In genomic region chrX:71540801-71541545, GRCh38 we compare ENCODE assay signal across 8 cellular contexts. TPM values are rescaled to one million over a fixed set of nuclear protein-coding genes. Genes with fewer than 3 reads are reported as not detected.
DNase-seq lines count a peak whose midpoint lies in the region; ATAC-seq and TF ChIP-seq lines count a peak whose summit lies in the region.

No MANE protein-coding gene starts in this region.

- H3K27ac ChIP-seq in A673 (ENCODE audit: low read depth, low read length, poor library complexity, severe bottlenecking), result peak overlapping the region; percentile 76

- peak overlapping the region; percentile 75 for H3K4me3 Mint-ChIP-seq in activated naive CD8-positive, alpha-beta T cell treated with anti-CD3 and anti-CD28 coated beads for 36 hours
- H3K4me3 Mint-ChIP-seq in stimulated activated naive CD8-positive, alpha-beta T cell treated with anti-CD3 and anti-CD28 coated beads, Interleukin-15, Interleukin-2, amounts not matched to agents 100 ng/mL and 50 ng/mL, for 24 hours, result peak overlapping the region; percentile 97

- peaks cover 18% of the 10 kb centered on the region for H3K4me1 ChIP-seq in A673 (ENCODE audit: insufficient read depth, low read length, poor library complexity, severe bottlenecking)

- no peaks in the 10 kb centered on the region for H3K9me3 ChIP-seq in A673 (ENCODE audit: low read depth, low read length, poor library complexity, severe bottlenecking)

- intact Hi-C loops in A673 (cut with micrococcal nuclease; ENCODE audit: unreplicated experiment), result no loop called here

- TF ChIP-seq CTCF in A673 (conservative IDR thresholded peaks at IDR 0.05; ENCODE audit: low read depth, low read length), result no peak

- no peaks in the 10 kb centered on the region for H3K27me3 ChIP-seq in A673 (replicated peaks; ENCODE audit: insufficient read depth, low read depth, low read length, poor library complexity)

- no peak overlapping the region for H3K4me3 ChIP-seq in A673 (ENCODE audit: low read depth, low read length, poor library complexity, severe bottlenecking)

- H3K27ac Mint-ChIP-seq in activated naive CD8-positive, alpha-beta T cell treated with anti-CD3 and anti-CD28 coated beads for 36 hours, result peak overlapping the region; percentile 90
- peak overlapping the region; percentile 100 for H3K27ac Mint-ChIP-seq in stimulated activated naive CD8-positive, alpha-beta T cell treated with anti-CD3 and anti-CD28 coated beads, Interleukin-15, Interleukin-2, amounts not matched to agents 100 ng/mL and 50 ng/mL, for 24 hours

- peaks cover 50% of the 10 kb centered on the region for H3K4me1 Mint-ChIP-seq in activated naive CD8-positive, alpha-beta T cell treated with anti-CD3 and anti-CD28 coated beads for 36 hours
- H3K4me1 Mint-ChIP-seq in stimulated activated naive CD8-positive, alpha-beta T cell treated with anti-CD3 and anti-CD28 coated beads, Interleukin-15, Interleukin-2, amounts not matched to agents 100 ng/mL and 50 ng/mL, for 24 hours (ENCODE audit: low read depth), result peaks cover 65% of the 10 kb centered on the region

- POLR2A ChIA-PET in A673 (lab: Charles Lee; ENCODE audit: low non-redundant PET), result no interaction called here

- no peaks in the 10 kb centered on the region for H3K9me3 Mint-ChIP-seq in activated naive CD8-positive, alpha-beta T cell treated with anti-CD3 and anti-CD28 coated beads for 36 hours
- H3K9me3 Mint-ChIP-seq in stimulated activated naive CD8-positive, alpha-beta T cell treated with anti-CD3 and anti-CD28 coated beads, Interleukin-15, Interleukin-2, amounts not matched to agents 100 ng/mL and 50 ng/mL, for 24 hours, result no peaks in the 10 kb centered on the region

- CTCF ChIA-PET in A673 (lab: Charles Lee), result no interaction called here

- no peak for DNase-seq in A673 (ENCODE audit: low spot score)
- DNase-seq in activated naive CD8-positive, alpha-beta T cell treated with anti-CD3 and anti-CD28 coated beads for 36 hours, result no peak
- no peak for DNase-seq in NCI-H510A treated with DMSO at 0.1 percent for 48 hours (lab: John Stamatoyannopoulos, UW)
- no peak for DNase-seq in germinal center (ENCODE audit: low spot score)
- no peak for DNase-seq in iPS-NIHi11 (ENCODE audit: low spot score)

- H3K27me3 Mint-ChIP-seq in activated naive CD8-positive, alpha-beta T cell treated with anti-CD3 and anti-CD28 coated beads for 36 hours, result no peaks in the 10 kb centered on the region
- no peaks in the 10 kb centered on the region for H3K27me3 Mint-ChIP-seq in stimulated activated naive CD8-positive, alpha-beta T cell treated with anti-CD3 and anti-CD28 coated beads, Interleukin-15, Interleukin-2, amounts not matched to agents 100 ng/mL and 50 ng/mL, for 24 hours

- BruUV-seq in A673 (replicated peaks; lab: Mats Ljungman, UMichigan), result TSS peak; percentile 86

- H3K36me3 Mint-ChIP-seq in activated naive CD8-positive, alpha-beta T cell treated with anti-CD3 and anti-CD28 coated beads for 36 hours, result peaks cover 84% of the 10 kb centered on the region
- H3K36me3 Mint-ChIP-seq in stimulated activated naive CD8-positive, alpha-beta T cell treated with anti-CD3 and anti-CD28 coated beads, Interleukin-15, Interleukin-2, amounts not matched to agents 100 ng/mL and 50 ng/mL, for 24 hours (ENCODE audit: low read depth), result peaks cover 86% of the 10 kb centered on the region

- ATAC-seq in GM19035 (IDR thresholded peaks at IDR 0.05; ENCODE audit: unreplicated experiment), result peak; percentile 86
- ATAC-seq in HG03342 (IDR thresholded peaks at IDR 0.05; ENCODE audit: unreplicated experiment), result peak; percentile 81

- H3K36me3 ChIP-seq in A673 (ENCODE audit: insufficient read depth, low read length, poor library complexity, severe bottlenecking), result peaks cover 34% of the 10 kb centered on the region

RNA-seq across cellular contexts. Expression of gene OGT, which starts 8.1 kb away (rescaled TPM):
- 130 and 150 TPM in 2 replicates for total RNA-seq in A673 (2021)
- total RNA-seq in activated naive CD8-positive, alpha-beta T cell treated with anti-CD3 and anti-CD28 coated beads for 36 hours, result 100 to 1,000 TPM; 233 to 244 TPM

RNA-seq across cellular contexts. Expression of gene GCNA, which starts 37.3 kb away (rescaled TPM):
- 1.8 and 3.0 TPM in 2 replicates for total RNA-seq in A673 (2021)
- total RNA-seq in activated naive CD8-positive, alpha-beta T cell treated with anti-CD3 and anti-CD28 coated beads for 36 hours, result 1 to 10 TPM; 1.6 to 3.1 TPM
